28 cellular contexts compared by ENCODE assay signal in the genomic region with DNA sequence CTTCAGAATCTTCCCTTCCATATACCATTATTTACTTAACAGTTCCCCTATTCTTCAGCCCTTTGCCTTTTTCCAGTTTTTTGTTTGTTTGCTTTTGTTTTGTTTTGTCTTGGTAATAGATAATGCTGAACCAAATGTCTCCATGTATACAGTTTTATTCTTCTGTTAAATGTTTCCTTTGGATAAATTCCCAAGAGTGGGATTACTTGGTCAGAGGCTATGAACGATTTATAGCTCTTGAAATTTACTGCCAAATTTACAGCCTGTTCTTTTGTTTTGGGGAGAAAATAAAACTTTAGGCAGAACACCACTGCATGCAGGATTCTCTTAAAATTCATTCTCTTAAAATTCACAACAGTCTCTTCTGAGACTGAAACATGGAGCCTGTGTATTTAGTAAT. TPM values are rescaled to one million over a fixed set of nuclear protein-coding genes. Genes with fewer than 3 reads are reported as not detected.
DNase-seq lines count a peak whose midpoint lies in the region; ATAC-seq and TF ChIP-seq lines count a peak whose summit lies in the region.
"Had no signal": no experiment of that assay in that cellular context is flagged by ENCODE, and none has a peak within 500 bp of the region (broad histone marks: within the 10 kb centered on the region; RNA-seq: fewer than 3 reads in every experiment).

No MANE protein-coding gene starts in this region.

- H3K27ac ChIP-seq in sigmoid colon: no peak overlapping the region
- H3K27ac ChIP-seq: GM23248, KMS-11, PC-9, SJCRH30 had no signal

- intact Hi-C loops in sigmoid colon (cut with DNase I) (no loop called here), MCF 10A (cut with micrococcal nuclease) (no loop called here)

- 62 to 72% methylated on average over 1 of the region's 1 CpG for WGBS in sigmoid colon, 2 donors

- H3K9me3 Mint-ChIP-seq in nephron (no peaks in the 10 kb centered on the region), MCF 10A (ENCODE audit: unreplicated experiment) (no peaks in the 10 kb centered on the region)
- H3K9me3 Mint-ChIP-seq in stimulated activated naive B cell treated with anti-CD40 and anti-IgM and Interleukin-4, amounts not matched to agents 10 μg/mL and 1 μg/mL and 100 μg/mL, for 72 hours: no peaks in the 10 kb centered on the region
- H3K9me3 Mint-ChIP-seq: CD8-positive, alpha-beta memory T cell; IgD-negative memory B cell had no signal

- H3K4me3 ChIP-seq in sigmoid colon: no peak overlapping the region
- H3K4me3 ChIP-seq: GM12878, GM23248, PC-9, SJCRH30 had no signal

- H3K4me3 Mint-ChIP-seq in nephron: peak overlapping the region; percentile 7 to 15 (median 15)
- H3K4me3 Mint-ChIP-seq in stimulated activated naive B cell treated with anti-CD40 and anti-IgM and Interleukin-4, amounts not matched to agents 10 μg/mL and 1 μg/mL and 100 μg/mL, for 72 hours: no peak overlapping the region
- H3K4me3 Mint-ChIP-seq in MCF 10A (ENCODE audit: unreplicated experiment): no peak overlapping the region
- H3K4me3 Mint-ChIP-seq: B cell; CD14-positive monocyte; CD8-positive, alpha-beta memory T cell; IgD-negative memory B cell had no signal

- DNase-seq in NCI-H1930 (lab: John Stamatoyannopoulos, UW) (peak; percentile 38 to 42), NCI-H69 (lab: John Stamatoyannopoulos, UW) (peak; percentile 11), sigmoid colon (no peak), MCF 10A (ENCODE audit: unreplicated experiment) (no peak)
- no peak for DNase-seq in stimulated activated naive B cell treated with anti-CD40 and anti-IgM and Interleukin-4, amounts not matched to agents 10 μg/mL and 1 μg/mL and 100 μg/mL, for 72 hours
- DNase-seq in stimulated activated CD4-positive, alpha-beta T cell treated with anti-CD3 and anti-CD28 coated beads, Interleukin-2, amount 100 ng/mL, for 24 hours: no peak
- DNase-seq: CD8-positive, alpha-beta memory T cell; DMS 273 treated with DMSO at 0.1 percent for 48 hours; DMS79; EL; GDM1; H7; NCI-H1436 treated with DMSO at 0.1 percent for 48 hours; NCI-H187 treated with DMSO at 0.1 percent for 48 hours; NCI-H2107; NCI-H2227 treated with DMSO at 0.1 percent for 48 hours; NCI-H510A; PC-9; SJCRH30 had no signal

- H3K27me3 ChIP-seq in sigmoid colon: no peaks in the 10 kb centered on the region
- H3K27me3 ChIP-seq: SJCRH30 had no signal

- no peak for ATAC-seq in stimulated activated naive B cell treated with anti-CD40 and anti-IgM and Interleukin-4, amounts not matched to agents 10 μg/mL and 1 μg/mL and 100 μg/mL, for 72 hours (replicated peaks)
- ATAC-seq: GM12878, Right ventricle myocardium inferior, SK-N-SH treated with all-trans-retinoic acid at 6 μM for 48 hours had no signal

- H3K27ac Mint-ChIP-seq in nephron: peak overlapping the region; percentile 76 to 88 (median 85)
- peak overlapping the region; percentile 4 for H3K27ac Mint-ChIP-seq in stimulated activated naive B cell treated with anti-CD40 and anti-IgM and Interleukin-4, amounts not matched to agents 10 μg/mL and 1 μg/mL and 100 μg/mL, for 72 hours
- no peak overlapping the region for H3K27ac Mint-ChIP-seq in MCF 10A (ENCODE audit: low read depth, unreplicated experiment)
- H3K27ac Mint-ChIP-seq: B cell; CD14-positive monocyte; CD8-positive, alpha-beta memory T cell; IgD-negative memory B cell had no signal

- TF ChIP-seq EP300 in sigmoid colon (IDR thresholded peaks at IDR 0.05): no peak

- no peak for TF ChIP-seq POLR2A in sigmoid colon (IDR thresholded peaks at IDR 0.05)

- POLR2A ChIA-PET in MCF 10A (lab: Yijun Ruan, JAX): interaction anchor here (0.6 kb wide), 1 partner anchor 56 kb away, joined by 3 read pairs; no protein-coding TSS in a partner anchor

- CTCF ChIA-PET in MCF 10A (lab: Yijun Ruan, JAX): interaction anchor here (1.4 kb wide), 1 partner anchor 10 kb away, joined by 3 read pairs; no protein-coding TSS in a partner anchor

- H3K36me3 ChIP-seq in sigmoid colon: no peaks in the 10 kb centered on the region
- H3K36me3 ChIP-seq: SJCRH30 had no signal

- no peak for TF ChIP-seq CTCF in nephron (IDR thresholded peaks at IDR 0.05; ENCODE audit: unreplicated experiment in 3 of 3)
- no peak for TF ChIP-seq CTCF in sigmoid colon (IDR thresholded peaks at IDR 0.05)
- TF ChIP-seq CTCF in MCF 10A (IDR thresholded peaks at IDR 0.05; ENCODE audit: unreplicated experiment): no peak

- no TSS peak for BruUV-seq in MCF 10A (replicated peaks; lab: Mats Ljungman, UMichigan)

- H3K4me1 ChIP-seq in sigmoid colon: no peaks in the 10 kb centered on the region
- H3K4me1 ChIP-seq: SJCRH30 had no signal

- H3K4me1 Mint-ChIP-seq in nephron (peaks cover 40% of the 10 kb centered on the region), MCF 10A (ENCODE audit: insufficient read depth, unreplicated experiment) (no peaks in the 10 kb centered on the region)
- peaks cover 19 to 45% of the 10 kb centered on the region in 2 donors for H3K4me1 Mint-ChIP-seq in stimulated activated naive B cell treated with anti-CD40 and anti-IgM and Interleukin-4, amounts not matched to agents 10 μg/mL and 1 μg/mL and 100 μg/mL, for 72 hours
- H3K4me1 Mint-ChIP-seq: B cell; CD14-positive monocyte; CD8-positive, alpha-beta memory T cell; IgD-negative memory B cell had no signal

- H3K9me3 ChIP-seq in sigmoid colon: no peaks in the 10 kb centered on the region
- H3K9me3 ChIP-seq: SJCRH30 had no signal

- no peaks in the 10 kb centered on the region for H3K27me3 Mint-ChIP-seq in nephron (ENCODE audit: low read depth)
- H3K27me3 Mint-ChIP-seq in stimulated activated naive B cell treated with anti-CD40 and anti-IgM and Interleukin-4, amounts not matched to agents 10 μg/mL and 1 μg/mL and 100 μg/mL, for 72 hours: no peaks in the 10 kb centered on the region
- no peaks in the 10 kb centered on the region for H3K27me3 Mint-ChIP-seq in MCF 10A (ENCODE audit: insufficient read depth, unreplicated experiment)
- H3K27me3 Mint-ChIP-seq: CD8-positive, alpha-beta memory T cell; IgD-negative memory B cell had no signal

- no peaks in the 10 kb centered on the region for H3K36me3 Mint-ChIP-seq in nephron (ENCODE audit: low read depth)
- peaks cover 57 to 79% of the 10 kb centered on the region in 2 donors for H3K36me3 Mint-ChIP-seq in stimulated activated naive B cell treated with anti-CD40 and anti-IgM and Interleukin-4, amounts not matched to agents 10 μg/mL and 1 μg/mL and 100 μg/mL, for 72 hours
- no peaks in the 10 kb centered on the region for H3K36me3 Mint-ChIP-seq in MCF 10A (ENCODE audit: insufficient read depth, unreplicated experiment)
- H3K36me3 Mint-ChIP-seq: CD14-positive monocyte had no signal

RNA-seq across cellular contexts. Expression of a gene that starts 38.6 kb away (rescaled TPM):
- 1 to 10 TPM; 1.1 to 6.4 (median 5.0) TPM for total RNA-seq in sigmoid colon
- 1 to 10 TPM; 1.1 to 1.2 (median 1.2) TPM for polyA plus RNA-seq in sigmoid colon
- 0.16 and 0.25 TPM in 2 replicates for total RNA-seq in MCF 10A (2022)
- total RNA-seq: PC-9 had no signal

RNA-seq across cellular contexts. Expression of a gene that starts 46.2 kb away (rescaled TPM):
- 10 to 100 TPM; 33.4 to 63.7 (median 39.6) TPM for total RNA-seq in sigmoid colon
- polyA plus RNA-seq in sigmoid colon: 10 to 100 TPM; 10.8 to 12.6 (median 11.3) TPM
- 32.4 and 37.2 TPM in 2 replicates for total RNA-seq in MCF 10A (2022)

Comparison
In these comparisons a context has a peak if more than half of its experiments do, and no peak if none do; other contexts are left out.
1. DNase-seq: peak in NCI-H1930 (2 of 2) and NCI-H69 (single experiment); none in stimulated activated naive B cell treated with anti-CD40 and anti-IgM and Interleukin-4, amounts not matched to agents 10 μg/mL and 1 μg/mL and 100 μg/mL, for 72 hours (single experiment), sigmoid colon (single experiment), MCF 10A (single experiment) and stimulated activated CD4-positive, alpha-beta T cell treated with anti-CD3 and anti-CD28 coated beads, Interleukin-2, amount 100 ng/mL, for 24 hours (0 of 2).
2. H3K4me3 Mint-ChIP-seq: peak in nephron (3 of 3); none in stimulated activated naive B cell treated with anti-CD40 and anti-IgM and Interleukin-4, amounts not matched to agents 10 μg/mL and 1 μg/mL and 100 μg/mL, for 72 hours (0 of 2) and MCF 10A (single experiment).